In genomic region chr18:47260138-47260923, GRCh38 we compare ENCODE assay signal across 1 cellular context.
A peak's percentile ranks its signal among the peaks of the same experiment; 100 is the strongest.
TF ChIP-seq lines count a peak whose summit lies in the region.

No MANE protein-coding gene starts in this region.

TF ChIP-seq in WTC11, 78 proteins besides CTCF, POLR2A, EP300 and RAD21 (continued from another document):
- peak; percentile 98 for TF ChIP-seq ARID4B (CRISPR knock-in tag; IDR thresholded peaks at IDR 0.05; ENCODE audit: borderline replicate concordance)
